8 cellular contexts compared by ENCODE assay signal in the genomic region with DNA sequence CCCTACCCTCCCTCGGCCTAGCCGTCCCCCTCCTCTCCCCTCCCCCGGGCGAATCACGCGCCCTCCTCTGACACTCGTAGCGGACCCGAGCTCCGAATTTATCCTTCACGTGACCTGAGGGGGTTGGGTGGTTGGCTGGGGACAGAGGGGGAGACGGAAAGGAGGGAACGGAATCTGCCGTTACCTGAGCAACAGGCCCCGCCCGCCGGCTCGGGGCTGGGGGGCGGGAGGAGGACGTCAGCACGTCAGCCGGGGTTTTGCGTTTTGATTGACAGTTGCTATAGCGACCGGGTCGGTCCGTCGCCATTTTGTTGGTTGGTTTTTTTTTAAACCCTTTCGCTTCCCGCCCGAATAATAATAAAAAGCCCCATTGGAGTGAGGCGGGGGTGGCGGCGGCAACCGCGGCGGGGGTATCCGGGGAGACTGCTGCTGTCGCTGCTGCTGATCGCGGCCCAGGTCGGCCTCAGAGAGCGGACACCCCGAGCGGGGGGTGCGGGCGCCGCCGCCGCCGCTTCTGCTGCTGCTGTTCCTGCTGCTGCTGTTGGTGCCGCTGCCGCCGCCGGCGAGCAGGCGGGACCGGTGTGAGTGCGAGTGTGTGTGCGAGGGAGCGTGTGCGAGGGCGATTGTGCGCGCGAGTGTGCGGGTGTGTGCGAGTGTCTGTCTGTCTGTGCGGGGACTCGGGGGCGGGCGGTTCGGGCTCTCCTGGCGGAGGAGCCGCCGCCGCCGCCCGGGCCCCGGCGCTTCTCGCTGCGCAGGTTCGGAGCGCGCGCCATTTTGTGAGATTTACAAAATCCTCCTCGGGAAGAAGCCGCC. TPM values are rescaled to one million over a fixed set of nuclear protein-coding genes. Genes with fewer than 3 reads are reported as not detected.
DNase-seq lines count a peak whose midpoint lies in the region; ATAC-seq and TF ChIP-seq lines count a peak whose summit lies in the region.

TSS of gene DYRK1A (plus strand) at position 286 of the 813 bp plus-strand sequence. CDS start 53,602 bp downstream, outside the sequence.

- TF ChIP-seq CTCF in OCI-LY3 (IDR thresholded peaks at IDR 0.05; ENCODE audit: low read depth, low read length), result no peak
- no peak for TF ChIP-seq CTCF in endothelial cell (IDR thresholded peaks at IDR 0.05; ENCODE audit: unreplicated experiment)
- no peak for TF ChIP-seq CTCF in mesothelial cell of epicardium (IDR thresholded peaks at IDR 0.05; ENCODE audit: unreplicated experiment)

- peak within 1 kb of the TSS; percentile 47; the same call in 1 of the 2 replicates for H2AFZ ChIP-seq in OCI-LY3 (ENCODE audit: low read depth, low read length)

- H3K36me3 ChIP-seq in OCI-LY3 (replicated peaks; ENCODE audit: low read depth, low read length), result no peaks in the 10 kb centered on the region

- peaks cover 56% of the 10 kb centered on the region for H3K79me2 ChIP-seq in OCI-LY3 (ENCODE audit: low read length)

- H3K27me3 ChIP-seq in OCI-LY3 (ENCODE audit: low read depth, low read length), result no peaks in the 10 kb centered on the region

- peak within 1 kb of the TSS; percentile 89 for H3K9ac ChIP-seq in OCI-LY3 (ENCODE audit: low read length)

- peaks cover 14% of the 10 kb centered on the region for H3K36me3 Mint-ChIP-seq in endothelial cell (ENCODE audit: low read depth, unreplicated experiment)
- H3K36me3 Mint-ChIP-seq in mesothelial cell of epicardium, result no peaks in the 10 kb centered on the region

- H3K27ac Mint-ChIP-seq in endothelial cell (ENCODE audit: unreplicated experiment), result peak within 1 kb of the TSS; percentile 100
- H3K27ac Mint-ChIP-seq in mesothelial cell of epicardium, result peak within 1 kb of the TSS; percentile 100

- no peaks in the 10 kb centered on the region for H3K9me3 ChIP-seq in OCI-LY3 (ENCODE audit: insufficient read depth, low read length)

- H3K27ac ChIP-seq in OCI-LY3 (ENCODE audit: low read length), result peak within 1 kb of the TSS; percentile 90

- H3K4me1 Mint-ChIP-seq in endothelial cell (ENCODE audit: unreplicated experiment) (peaks cover 48% of the 10 kb centered on the region), mesothelial cell of epicardium (peaks cover 36% of the 10 kb centered on the region)

- peaks cover 39% of the 10 kb centered on the region for H4K20me1 ChIP-seq in OCI-LY3 (ENCODE audit: insufficient read depth, low read length)

- peak within 1 kb of the TSS; percentile 98 for H3K4me3 Mint-ChIP-seq in endothelial cell (ENCODE audit: unreplicated experiment)
- peak within 1 kb of the TSS; percentile 100 for H3K4me3 Mint-ChIP-seq in mesothelial cell of epicardium

- peak; percentile 98 for DNase-seq in D341Med (ENCODE audit: low spot score)
- DNase-seq in HuH-7 (ENCODE audit: low spot score), result peak; percentile 96
- peak; percentile 96 for DNase-seq in activated CD8-positive, alpha-beta memory T cell treated with anti-CD3 and anti-CD28 coated beads, Interleukin-2, amount 50 U/mL, for 48 hours
- peak; percentile 98 for DNase-seq in endothelial cell (ENCODE audit: low spot score)
- DNase-seq in mesothelial cell of epicardium (ENCODE audit: low spot score in 2 of 2, unreplicated experiment in 2 of 2), result peak; percentile 98 to 99
- peak; percentile 97 for DNase-seq in stimulated activated CD8-positive, alpha-beta memory T cell treated with anti-CD3 and anti-CD28 coated beads, Interleukin-15, amount 100 ng/mL, for 48 hours (ENCODE audit: low read depth in 2 of 2)

- H3K27me3 Mint-ChIP-seq in endothelial cell (ENCODE audit: unreplicated experiment), result peaks cover 12% of the 10 kb centered on the region
- no peaks in the 10 kb centered on the region for H3K27me3 Mint-ChIP-seq in mesothelial cell of epicardium (ENCODE audit: low read depth)

- ATAC-seq in GM21515 (IDR thresholded peaks at IDR 0.05; ENCODE audit: unreplicated experiment), result peak; percentile 68

- peaks cover 35% of the 10 kb centered on the region for H3K4me1 ChIP-seq in OCI-LY3 (ENCODE audit: low read length)

- H3K4me2 ChIP-seq in OCI-LY3 (ENCODE audit: low read length), result peak within 1 kb of the TSS; percentile 94

- peak within 1 kb of the TSS; percentile 96 for H3K4me3 ChIP-seq in OCI-LY3 (ENCODE audit: low read length)

- H3K9me3 Mint-ChIP-seq in endothelial cell (ENCODE audit: unreplicated experiment), result no peaks in the 10 kb centered on the region
- no peaks in the 10 kb centered on the region for H3K9me3 Mint-ChIP-seq in mesothelial cell of epicardium

RNA-seq across cellular contexts. Expression of gene DYRK1A, which starts in this region (rescaled TPM):
- 87.5 TPM for total RNA-seq in endothelial cell (ENCODE audit: unreplicated experiment)
- 77.2 to 79.7 TPM (median 78.7 TPM) in 3 replicates for total RNA-seq in mesothelial cell of epicardium

Comparison
In these comparisons a context has a peak if more than half of its experiments do, and no peak if none do; other contexts are left out.
1. Peak in every context shown above with its lines: DNase-seq, ATAC-seq, H3K4me3 ChIP-seq and H3K27ac ChIP-seq.